Comparison of ENCODE assay signal across 24 cellular contexts in genomic region chr20:49737260-49737659, GRCh38. TPM values are rescaled to one million over a fixed set of nuclear protein-coding genes. Genes with fewer than 3 reads are reported as not detected.
DNase-seq lines count a peak whose midpoint lies in the region; ATAC-seq, FAIRE-seq and TF ChIP-seq lines count a peak whose summit lies in the region.
"Had no signal": no experiment of that assay in that cellular context is flagged by ENCODE, and none has a peak within 500 bp of the region (broad histone marks: within the 10 kb centered on the region; RNA-seq: fewer than 3 reads in every experiment).

No MANE protein-coding gene starts in this region.

- H3K9me3 Mint-ChIP-seq in stimulated activated naive B cell treated with anti-CD40 and anti-IgM and Interleukin-4, amounts not matched to agents 10 μg/mL and 1 μg/mL and 100 μg/mL, for 72 hours: no peaks in the 10 kb centered on the region
- H3K9me3 Mint-ChIP-seq in activated CD8-positive, alpha-beta memory T cell treated with anti-CD3 and anti-CD28 coated beads, Interleukin-2, amount 10 ng/mL, durations not matched to agents 7 days and 5 days (ENCODE audit: low read depth): no peaks in the 10 kb centered on the region
- H3K9me3 Mint-ChIP-seq: CD4-positive, alpha-beta T cell; CD8-positive, alpha-beta T cell had no signal

- no peaks in the 10 kb centered on the region for H3K9me2 ChIP-seq in OCI-LY1 (ENCODE audit: low read depth, low read length)

- TF ChIP-seq POLR2A in GM12891 (IDR thresholded peaks at IDR 0.05; ENCODE audit: low read depth, low read length) (no peak), GM12878 (IDR thresholded peaks at IDR 0.05; ENCODE audit: low read depth, low read length) (no peak)

- H4K20me1 ChIP-seq in OCI-LY1 (ENCODE audit: insufficient read depth, low read length) (no peaks in the 10 kb centered on the region), GM12878 (ENCODE audit: control insufficient read depth, insufficient read depth) (no peaks in the 10 kb centered on the region)
- H4K20me1 ChIP-seq: BLaER1 treated with 17β-estradiol and CSF1 and Interleukin-3, amounts not matched to agents 10 nM and 100 nM had no signal

- H3K79me2 ChIP-seq in OCI-LY1 (ENCODE audit: insufficient read depth, low read length) (no peaks in the 10 kb centered on the region), GM12878 (ENCODE audit: control insufficient read depth, insufficient read depth, low read length) (no peaks in the 10 kb centered on the region)

- peak; percentile 26 for DNase-seq in GM12891 (ENCODE audit: insufficient read length, low spot score)
- no peak for DNase-seq in GM12878 (ENCODE audit: low read depth, low spot score)
- DNase-seq in stimulated activated naive B cell treated with anti-CD40 and anti-IgM and Interleukin-4, amounts not matched to agents 10 μg/mL and 1 μg/mL and 100 μg/mL, for 72 hours: no peak
- no peak for DNase-seq in activated CD8-positive, alpha-beta memory T cell treated with anti-CD3 and anti-CD28 coated beads, Interleukin-2, amount 10 ng/mL, durations not matched to agents 7 days and 5 days
- DNase-seq in AML-193 (lab: John Stamatoyannopoulos, UW): no peak
- no peak for DNase-seq in ureter (ENCODE audit: low spot score)
- DNase-seq in HuH-7 (ENCODE audit: low spot score): no peak
- DNase-seq: 8988T; ACHN; Caco-2; Calu3; CD4-positive, alpha-beta T cell; CD8-positive, alpha-beta T cell; DMS79 treated with DMSO at 0.1 percent for 48 hours; GF-D8 had no signal

- H3K27me3 Mint-ChIP-seq in stimulated activated naive B cell treated with anti-CD40 and anti-IgM and Interleukin-4, amounts not matched to agents 10 μg/mL and 1 μg/mL and 100 μg/mL, for 72 hours: peaks cover 4 to 9% of the 10 kb centered on the region in 2 donors
- H3K27me3 Mint-ChIP-seq in activated CD8-positive, alpha-beta memory T cell treated with anti-CD3 and anti-CD28 coated beads, Interleukin-2, amount 10 ng/mL, durations not matched to agents 7 days and 5 days: peaks cover 9% of the 10 kb centered on the region
- H3K27me3 Mint-ChIP-seq: CD4-positive, alpha-beta T cell had no signal

- H3K27ac ChIP-seq in OCI-LY1 (ENCODE audit: low read depth, low read length, poor library complexity, severe bottlenecking): peak overlapping the region; percentile 32
- H3K27ac ChIP-seq in GM12878 (ENCODE audit: control insufficient read depth, insufficient read depth): no peak overlapping the region
- H3K27ac ChIP-seq: BLaER1 treated with 17β-estradiol and CSF1 and Interleukin-3, amounts not matched to agents 10 nM and 100 nM; C4-2B had no signal

- in situ Hi-C loops in GM12878 (cut with MboI): no loop called here

- H3K9me3 ChIP-seq in OCI-LY1 (ENCODE audit: low read length) (no peaks in the 10 kb centered on the region), GM12878 (replicated peaks; ENCODE audit: control insufficient read depth, insufficient read depth, low read length) (no peaks in the 10 kb centered on the region)
- H3K9me3 ChIP-seq: BLaER1 treated with 17β-estradiol and CSF1 and Interleukin-3, amounts not matched to agents 10 nM and 100 nM; Caco-2 had no signal

- H3K27ac Mint-ChIP-seq in stimulated activated naive B cell treated with anti-CD40 and anti-IgM and Interleukin-4, amounts not matched to agents 10 μg/mL and 1 μg/mL and 100 μg/mL, for 72 hours: no peak overlapping the region
- no peak overlapping the region for H3K27ac Mint-ChIP-seq in activated CD8-positive, alpha-beta memory T cell treated with anti-CD3 and anti-CD28 coated beads, Interleukin-2, amount 10 ng/mL, durations not matched to agents 7 days and 5 days
- H3K27ac Mint-ChIP-seq: B cell; CD4-positive, alpha-beta T cell; CD8-positive, alpha-beta T cell had no signal

- peaks cover 6 to 19% of the 10 kb centered on the region in 2 donors for H3K4me1 Mint-ChIP-seq in stimulated activated naive B cell treated with anti-CD40 and anti-IgM and Interleukin-4, amounts not matched to agents 10 μg/mL and 1 μg/mL and 100 μg/mL, for 72 hours
- peaks cover 3% of the 10 kb centered on the region for H3K4me1 Mint-ChIP-seq in activated CD8-positive, alpha-beta memory T cell treated with anti-CD3 and anti-CD28 coated beads, Interleukin-2, amount 10 ng/mL, durations not matched to agents 7 days and 5 days
- H3K4me1 Mint-ChIP-seq: B cell had no signal

- no peak overlapping the region for H3K4me3 Mint-ChIP-seq in stimulated activated naive B cell treated with anti-CD40 and anti-IgM and Interleukin-4, amounts not matched to agents 10 μg/mL and 1 μg/mL and 100 μg/mL, for 72 hours
- no peak overlapping the region for H3K4me3 Mint-ChIP-seq in activated CD8-positive, alpha-beta memory T cell treated with anti-CD3 and anti-CD28 coated beads, Interleukin-2, amount 10 ng/mL, durations not matched to agents 7 days and 5 days
- H3K4me3 Mint-ChIP-seq: B cell; CD4-positive, alpha-beta T cell; CD8-positive, alpha-beta T cell had no signal

- H3K9ac ChIP-seq in OCI-LY1 (ENCODE audit: low read length) (no peak overlapping the region), GM12878 (ENCODE audit: control insufficient read depth, insufficient read depth, low read length) (no peak overlapping the region)
- H3K9ac ChIP-seq: BLaER1 treated with 17β-estradiol and CSF1 and Interleukin-3, amounts not matched to agents 10 nM and 100 nM had no signal

- peak; percentile 70 for ATAC-seq in GM12878
- ATAC-seq in stimulated activated naive B cell treated with anti-CD40 and anti-IgM and Interleukin-4, amounts not matched to agents 10 μg/mL and 1 μg/mL and 100 μg/mL, for 72 hours (replicated peaks): peak; percentile 63 to 75
- no peak for ATAC-seq in activated CD8-positive, alpha-beta memory T cell treated with anti-CD3 and anti-CD28 coated beads, Interleukin-2, amount 10 ng/mL, durations not matched to agents 7 days and 5 days
- ATAC-seq: CD8-positive, alpha-beta T cell had no signal

- no peaks in the 10 kb centered on the region for H3K36me3 ChIP-seq in OCI-LY1 (ENCODE audit: insufficient read depth, low read length)
- H3K36me3 ChIP-seq in GM12878 (ENCODE audit: control insufficient read depth in 2 of 2, insufficient read depth in 2 of 2, low read length in 1 of 2): no peaks in the 10 kb centered on the region
- H3K36me3 ChIP-seq: BLaER1 treated with 17β-estradiol and CSF1 and Interleukin-3, amounts not matched to agents 10 nM and 100 nM had no signal

- POLR2A ChIA-PET in GM12878 (lab: Charles Lee): no interaction called here

- no peaks in the 10 kb centered on the region for H3F3A ChIP-seq in OCI-LY1 (ENCODE audit: insufficient read depth, low read length)

- SMC1A ChIA-PET in GM12878 (lab: Charles Lee; ENCODE audit: uncharacterized antibody, unreplicated experiment): interaction anchor here (1.5 kb wide), 1 partner anchor 11 kb away, joined by 4 read pairs; no protein-coding TSS in a partner anchor

- WGBS in GM12878 (ENCODE audit: insufficient coverage, insufficient replicate concordance, low lambda C conversion rate, missing lambda C conversion rate): 0% methylated on average over 2 of the region's 2 CpGs

- no peak for TF ChIP-seq RAD21 in GM12878 (IDR thresholded peaks at IDR 0.05; ENCODE audit: insufficient read depth, low read depth, low read length)

- no peaks in the 10 kb centered on the region for H3K27me3 ChIP-seq in OCI-LY1 (ENCODE audit: insufficient read depth, low read length)
- no peaks in the 10 kb centered on the region for H3K27me3 ChIP-seq in GM12878 (replicated peaks in 1 of 2; ENCODE audit: control insufficient read depth in 2 of 2, insufficient read depth in 2 of 2, low read length in 1 of 2)
- H3K27me3 ChIP-seq: BLaER1 treated with 17β-estradiol and CSF1 and Interleukin-3, amounts not matched to agents 10 nM and 100 nM had no signal

- H3K36me3 Mint-ChIP-seq in stimulated activated naive B cell treated with anti-CD40 and anti-IgM and Interleukin-4, amounts not matched to agents 10 μg/mL and 1 μg/mL and 100 μg/mL, for 72 hours: no peaks in the 10 kb centered on the region
- no peaks in the 10 kb centered on the region for H3K36me3 Mint-ChIP-seq in activated CD8-positive, alpha-beta memory T cell treated with anti-CD3 and anti-CD28 coated beads, Interleukin-2, amount 10 ng/mL, durations not matched to agents 7 days and 5 days
- H3K36me3 Mint-ChIP-seq: CD8-positive, alpha-beta T cell had no signal

- FAIRE-seq in GM12891 (lab: Jason Lieb, UNC) (peak; percentile 5), GM12878 (lab: Jason Lieb, UNC) (no peak)
- FAIRE-seq: A204.1, D721Med, G401.6, GM12892, GM18507 had no signal

- H3K4me3 ChIP-seq in OCI-LY1 (ENCODE audit: low read depth, low read length, poor library complexity, severe bottlenecking) (no peak overlapping the region), GM12878 (no peak overlapping the region)
- H3K4me3 ChIP-seq: BLaER1 treated with 17β-estradiol and CSF1 and Interleukin-3, amounts not matched to agents 10 nM and 100 nM had no signal

- TF ChIP-seq CTCF in OCI-LY1 (IDR thresholded peaks at IDR 0.05; ENCODE audit: low read length): no peak
- no peak for TF ChIP-seq CTCF in GM12878 (IDR thresholded peaks at IDR 0.05 in 2 of 3, conservative IDR thresholded peaks at IDR 0.05 in 1 of 3; ENCODE audit: control insufficient read depth in 2 of 3, extremely low read depth in 1 of 3, insufficient read depth in 1 of 3, low read depth in 3 of 3, low read length in 3 of 3)

- no peak for TF ChIP-seq EP300 in GM12878 (IDR thresholded peaks at IDR 0.05; ENCODE audit: borderline replicate concordance in 1 of 2, control insufficient read depth in 1 of 2, low read depth in 2 of 2, low read length in 2 of 2)

- H3K4me1 ChIP-seq in OCI-LY1 (ENCODE audit: insufficient read depth, low read length, severe bottlenecking): peaks cover 9% of the 10 kb centered on the region
- no peaks in the 10 kb centered on the region for H3K4me1 ChIP-seq in GM12878 (ENCODE audit: control insufficient read depth, insufficient read depth, low read length)
- H3K4me1 ChIP-seq: Caco-2 had no signal

- intact Hi-C loops in GM12878 (cut with micrococcal nuclease; ENCODE audit: unreplicated experiment): no loop called here

- CTCF ChIA-PET in GM12878 (lab: Yijun Ruan, JAX): interaction anchor here (1.1 kb wide), 1 partner anchor 125 kb away, joined by 6 read pairs; no protein-coding TSS in a partner anchor
- CTCF ChIA-PET in activated CD8-positive, alpha-beta memory T cell treated with anti-CD3 and anti-CD28 coated beads, Interleukin-2, amount 10 ng/mL, durations not matched to agents 7 days and 5 days (lab: Charles Lee): no interaction called here

- no peak overlapping the region for H2AFZ ChIP-seq in OCI-LY1 (ENCODE audit: low read length)
- no peak overlapping the region for H2AFZ ChIP-seq in GM12878 (ENCODE audit: control insufficient read depth, low read depth, low read length)

- H3K4me2 ChIP-seq in OCI-LY1 (ENCODE audit: low read length) (no peak overlapping the region), GM12878 (ENCODE audit: control insufficient read depth, insufficient read depth) (no peak overlapping the region)

- BruUV-seq in GM12878 (replicated peaks; lab: Mats Ljungman, UMichigan): no TSS peak

- RAD21 ChIA-PET in GM12878 (lab: Charles Lee; ENCODE audit: unreplicated experiment): no interaction called here

RNA-seq across cellular contexts. Expression of gene B4GALT5, which starts 23.6 kb away (rescaled TPM):
- 7.5 TPM for polyA plus RNA-seq in GM12891 (2012; ENCODE audit: low read depth, missing spikeins)
- total RNA-seq in GM12878 (2013; cell fraction: nucleolus; rRNA removed): 50.1 and 53.1 TPM in 2 replicates
- 11.6 and 12.7 TPM in 2 replicates for total RNA-seq in GM12878 (2014; rRNA removed)
- 25.2 and 25.4 TPM in 2 replicates for total RNA-seq in GM12878 (2014; rRNA removed; fragmentation: Illumina TruSeq; extraction: Trizol)
- 28.3 and 28.7 TPM in 2 replicates for total RNA-seq in GM12878 (2021)
- 8.9 TPM for polyA plus RNA-seq in GM12878 (2011; ENCODE audit: low read depth)
- 55.5 and 58.7 TPM in 2 replicates for polyA plus RNA-seq in GM12878 (2011; rRNA removed)
- polyA plus RNA-seq in GM12878 (2011; cell fraction: cytosol; rRNA removed): 42.2 and 48.9 TPM in 2 replicates
- 21.1 and 21.3 TPM in 2 replicates for polyA plus RNA-seq in GM12878 (2011; cell fraction: nucleus; rRNA removed)
- 11.5 and 15.5 TPM in 2 replicates for polyA plus RNA-seq in GM12878 (2012)
- polyA plus RNA-seq in GM12878 (2014; fragmentation: Illumina TruSeq; extraction: Trizol): 34.9 and 37.4 TPM in 2 replicates
- polyA plus RNA-seq in GM12878 (2014; fragmentation: Nextera tagmentation; extraction: Ambion mirVana): 10 to 100 TPM; 10.0 to 15.3 TPM
- 24.6 and 25.5 TPM in 2 replicates for polyA plus RNA-seq in GM12878 (2014; rRNA removed)
- polyA plus RNA-seq in GM12878 (2016; fragmentation: Nextera tagmentation; extraction: Ambion mirVana): 1 to 10 TPM; 2.0 to 2.8 TPM
- polyA minus RNA-seq in GM12878 (2011; rRNA and poly(A)+ RNA removed): 54.9 and 59.8 TPM in 2 replicates
- polyA minus RNA-seq in GM12878 (2011; cell fraction: cytosol; rRNA and poly(A)+ RNA removed): 21.9 and 23.4 TPM in 2 replicates
- polyA minus RNA-seq in GM12878 (2011; cell fraction: nucleus; rRNA and poly(A)+ RNA removed): 6.4 and 9.8 TPM in 2 replicates
- 10 to 100 TPM; 28.1 to 30.9 TPM for total RNA-seq in activated CD8-positive, alpha-beta memory T cell treated with anti-CD3 and anti-CD28 coated beads, Interleukin-2, amount 10 ng/mL, durations not matched to agents 7 days and 5 days
- total RNA-seq in ureter: 40.9 TPM
